ENCODE assay signal across 9 cellular contexts in the genomic region with DNA sequence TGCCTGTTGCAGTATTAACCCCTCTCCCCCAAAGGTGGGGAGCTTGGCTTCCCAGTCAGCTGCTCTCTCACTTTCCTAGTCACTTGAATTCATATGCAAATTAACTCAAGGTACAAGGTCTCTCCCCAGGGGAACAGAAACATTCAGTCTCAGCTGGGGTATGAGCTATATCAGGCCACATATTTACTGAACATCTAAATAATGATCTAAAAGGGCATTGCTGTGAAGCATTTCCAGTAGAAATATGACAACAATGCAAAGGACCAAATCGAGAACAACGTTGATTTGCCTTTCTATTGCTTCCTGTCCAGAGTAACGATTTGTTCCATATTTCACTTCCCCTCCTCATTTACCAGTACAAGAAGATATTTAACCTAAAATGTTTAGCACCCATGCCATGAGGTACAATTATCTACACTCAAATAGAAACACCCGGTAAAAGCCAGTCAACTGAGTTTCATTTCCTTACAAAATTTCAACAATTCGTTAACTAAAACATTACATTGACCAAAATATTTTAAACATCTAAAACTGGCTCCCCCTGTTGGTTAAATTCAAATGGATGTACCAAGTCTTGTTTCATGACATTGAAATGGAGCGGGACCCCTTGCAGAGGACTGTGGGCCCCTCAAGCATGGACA. TPM values are rescaled to one million over a fixed set of nuclear protein-coding genes. Genes with fewer than 3 reads are reported as not detected.
DNase-seq lines count a peak whose midpoint lies in the region; ATAC-seq and TF ChIP-seq lines count a peak whose summit lies in the region.
"Had no signal": no experiment of that assay in that cellular context is flagged by ENCODE, and none has a peak within 500 bp of the region (broad histone marks: within the 10 kb centered on the region; RNA-seq: fewer than 3 reads in every experiment).

No MANE protein-coding gene starts in this region.

- H3K36me3 ChIP-seq in right atrium auricular region: no peaks in the 10 kb centered on the region

- DNase-seq in OCI-M1 (lab: John Stamatoyannopoulos, UW): peak; percentile 14
- DNase-seq in germinal center (ENCODE audit: low spot score): peak; percentile 83
- DNase-seq in inferior parietal cortex (ENCODE audit: extremely low spot score): no peak
- DNase-seq in right atrium auricular region (ENCODE audit: low spot score): no peak
- no peak for DNase-seq in EL

- ATAC-seq in GM18517 (IDR thresholded peaks at IDR 0.05; ENCODE audit: unreplicated experiment): peak; percentile 94
- ATAC-seq in HG02870 (IDR thresholded peaks at IDR 0.05; ENCODE audit: unreplicated experiment): peak; percentile 88

- H3K27ac ChIP-seq in 22Rv1 (no peak overlapping the region), right atrium auricular region (no peak overlapping the region)
- H3K27ac ChIP-seq: epithelial cell of prostate had no signal

- no peaks in the 10 kb centered on the region for H3K27me3 ChIP-seq in right atrium auricular region

- H3K4me3 ChIP-seq in right atrium auricular region: no peak overlapping the region

- no peaks in the 10 kb centered on the region for H3K9me3 ChIP-seq in right atrium auricular region

- peaks cover 0 to under 1% of the 10 kb centered on the region in 2 donors for H3K4me1 ChIP-seq in right atrium auricular region

- TF ChIP-seq CTCF in 22Rv1 (IDR thresholded peaks at IDR 0.05) (peak; percentile 28), right atrium auricular region (IDR thresholded peaks at IDR 0.05) (peak in 1 of 2 donors; percentile 40)

RNA-seq across cellular contexts. Expression of gene KLHL6, which starts 36.5 kb away (rescaled TPM):
- 1 to 10 TPM in 1 of 2 donors, under 1 TPM in 1; 0.41 to 1.4 TPM for total RNA-seq in right atrium auricular region

RNA-seq across cellular contexts. Expression of gene KLHL24, which starts 43.4 kb away (rescaled TPM):
- 100 to 1,000 TPM; 135 to 210 TPM for total RNA-seq in right atrium auricular region

Comparison
In these comparisons a context has a peak if more than half of its experiments do, and no peak if none do; other contexts are left out.
1. DNase-seq: peak in OCI-M1 (single experiment) and germinal center (single experiment); none in inferior parietal cortex (single experiment), right atrium auricular region (single experiment) and EL (single experiment).